Comparison of ENCODE assay signal across 9 cellular contexts in the genomic region with DNA sequence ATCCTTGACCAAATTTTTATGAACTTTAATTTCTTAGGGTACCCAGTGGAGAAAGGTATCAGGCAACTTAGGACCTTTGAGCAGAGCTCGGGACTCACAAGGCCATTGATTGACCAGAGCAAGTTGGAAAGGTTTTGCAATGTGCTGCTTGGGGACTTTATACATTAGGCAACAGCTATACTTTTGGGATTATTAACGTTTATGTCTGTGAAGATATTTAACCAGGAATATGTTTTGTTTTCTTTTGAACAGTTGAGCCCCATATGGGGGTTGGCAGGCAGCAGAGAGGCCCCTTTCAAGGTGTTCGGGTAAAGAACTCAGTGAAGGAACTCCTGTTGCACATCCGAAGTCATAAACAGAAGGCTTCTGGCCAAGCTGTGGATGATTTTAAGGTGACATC. TPM values are rescaled to one million over a fixed set of nuclear protein-coding genes. Genes with fewer than 3 reads are reported as not detected.
DNase-seq lines count a peak whose midpoint lies in the region; ATAC-seq and TF ChIP-seq lines count a peak whose summit lies in the region.
"Had no signal": no experiment of that assay in that cellular context is flagged by ENCODE, and none has a peak within 500 bp of the region (broad histone marks: within the 10 kb centered on the region; RNA-seq: fewer than 3 reads in every experiment).

No MANE protein-coding gene starts in this region.

- no peaks in the 10 kb centered on the region for H3K27me3 Mint-ChIP-seq in stimulated activated naive CD8-positive, alpha-beta T cell treated with anti-CD3 and anti-CD28 coated beads, Interleukin-15, Interleukin-2, amounts not matched to agents 100 ng/mL and 50 ng/mL, for 24 hours

- intact Hi-C loops in breast epithelium (cut with DNase I; ENCODE audit: low total_unique reads): no loop called here

- peaks cover 68% of the 10 kb centered on the region for H3K36me3 Mint-ChIP-seq in stimulated activated naive CD8-positive, alpha-beta T cell treated with anti-CD3 and anti-CD28 coated beads, Interleukin-15, Interleukin-2, amounts not matched to agents 100 ng/mL and 50 ng/mL, for 24 hours (ENCODE audit: low read depth)

- peak overlapping the region; percentile 74 to 83 (median 79) for H3K4me3 ChIP-seq in breast epithelium
- H3K4me3 ChIP-seq in mononuclear cell (ENCODE audit: low read length): peak overlapping the region; percentile 99

- peak overlapping the region; percentile 94 for H3K27ac Mint-ChIP-seq in stimulated activated naive CD8-positive, alpha-beta T cell treated with anti-CD3 and anti-CD28 coated beads, Interleukin-15, Interleukin-2, amounts not matched to agents 100 ng/mL and 50 ng/mL, for 24 hours

- H3K4me3 Mint-ChIP-seq in stimulated activated naive CD8-positive, alpha-beta T cell treated with anti-CD3 and anti-CD28 coated beads, Interleukin-15, Interleukin-2, amounts not matched to agents 100 ng/mL and 50 ng/mL, for 24 hours: peak overlapping the region; percentile 95

- H3K4me1 ChIP-seq in breast epithelium (no peaks in the 10 kb centered on the region), mononuclear cell (ENCODE audit: insufficient read depth, low read length) (peaks cover 56% of the 10 kb centered on the region)

- DNase-seq in stimulated activated naive CD8-positive, alpha-beta T cell treated with anti-CD3 and anti-CD28 coated beads, Interleukin-15, Interleukin-2, amounts not matched to agents 100 U/mL and 50 U/mL, for 24 hours: no peak
- DNase-seq in breast epithelium (ENCODE audit: low spot score in 2 of 2) (no peak), NCI-H345 (lab: John Stamatoyannopoulos, UW) (no peak), NCI-H510A (lab: John Stamatoyannopoulos, UW) (no peak), EL (no peak)
- no peak for DNase-seq in stimulated activated CD4-positive, alpha-beta T cell treated with anti-CD3 and anti-CD28 coated beads, Interleukin-1b, Interleukin-23, amount 100 ng/mL, for 48 hours
- DNase-seq: hypothalamus had no signal

- H3K27me3 ChIP-seq in breast epithelium (no peaks in the 10 kb centered on the region), mononuclear cell (ENCODE audit: insufficient read depth, low read length) (no peaks in the 10 kb centered on the region)

- H3K9me3 ChIP-seq in breast epithelium (no peaks in the 10 kb centered on the region), mononuclear cell (ENCODE audit: low read depth, low read length) (no peaks in the 10 kb centered on the region)

- no peak for TF ChIP-seq POLR2A in breast epithelium (IDR thresholded peaks at IDR 0.05)

- H3K36me3 ChIP-seq in breast epithelium: peaks cover 10% of the 10 kb centered on the region

- peak overlapping the region; percentile 96 to 98 for H3K27ac ChIP-seq in breast epithelium

- H3K4me1 Mint-ChIP-seq in stimulated activated naive CD8-positive, alpha-beta T cell treated with anti-CD3 and anti-CD28 coated beads, Interleukin-15, Interleukin-2, amounts not matched to agents 100 ng/mL and 50 ng/mL, for 24 hours (ENCODE audit: low read depth): peaks cover 63% of the 10 kb centered on the region

- TF ChIP-seq CTCF in breast epithelium (IDR thresholded peaks at IDR 0.05): no peak

- ATAC-seq in stimulated activated naive CD8-positive, alpha-beta T cell treated with anti-CD3 and anti-CD28 coated beads, Interleukin-15, Interleukin-2, amounts not matched to agents 100 U/mL and 50 U/mL, for 24 hours: no peak

- no peaks in the 10 kb centered on the region for H3K9me3 Mint-ChIP-seq in stimulated activated naive CD8-positive, alpha-beta T cell treated with anti-CD3 and anti-CD28 coated beads, Interleukin-15, Interleukin-2, amounts not matched to agents 100 ng/mL and 50 ng/mL, for 24 hours

RNA-seq across cellular contexts. Expression of gene NFKBIZ, which starts 2.5 kb away (rescaled TPM):
- total RNA-seq in breast epithelium: 100 to 1,000 TPM in 2 of 3 donors, 10 to 100 TPM in 1; 52.2 to 694 (median 243) TPM
- 1,930 TPM for total RNA-seq in mononuclear cell
